In the genomic region with DNA sequence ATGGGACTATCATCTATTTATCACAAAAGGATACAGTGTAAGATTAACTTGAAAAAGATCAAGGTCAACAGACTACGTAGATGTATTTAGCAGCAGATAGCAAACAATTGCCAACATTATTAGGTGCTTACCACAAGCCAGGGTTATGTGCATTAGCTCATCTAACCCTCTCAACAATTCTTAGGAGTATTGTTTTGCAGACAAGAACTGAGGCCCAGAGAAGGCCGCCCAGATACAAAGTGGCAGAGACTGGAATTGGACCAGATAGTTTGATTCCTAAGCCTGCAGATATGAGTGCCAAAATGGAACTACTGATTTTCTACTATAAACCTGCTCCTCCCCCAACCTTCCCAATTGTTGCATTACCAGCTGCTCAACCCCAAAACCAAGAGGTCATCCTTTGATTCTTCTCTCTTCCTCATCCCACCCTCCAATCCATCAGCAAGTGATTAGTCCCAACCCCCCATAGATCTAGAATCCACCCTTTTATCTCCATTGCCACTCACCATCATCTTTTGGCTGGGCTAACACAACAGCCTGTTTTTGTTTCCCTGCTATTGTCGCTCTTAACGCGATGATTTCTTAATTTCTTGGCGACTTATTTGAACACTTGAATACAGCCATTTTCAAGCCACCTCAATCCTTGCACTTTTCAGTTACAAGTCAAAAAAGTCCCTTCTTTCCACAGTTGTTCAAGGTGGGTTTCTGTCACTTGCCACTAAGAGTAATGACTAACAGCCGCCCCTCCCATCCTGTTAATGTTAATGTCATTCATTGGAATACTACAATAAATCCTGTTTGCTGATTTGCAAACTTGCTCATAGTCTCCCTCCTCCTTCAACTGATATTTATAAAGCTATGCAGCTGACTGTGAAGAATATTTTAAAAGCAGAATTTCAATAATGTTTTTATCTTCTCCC, we compare ENCODE assay signal across 9 cellular contexts. TPM values are rescaled to one million over a fixed set of nuclear protein-coding genes. Genes with fewer than 3 reads are reported as not detected.
DNase-seq lines count a peak whose midpoint lies in the region; ATAC-seq and TF ChIP-seq lines count a peak whose summit lies in the region.
"Had no signal": no experiment of that assay in that cellular context is flagged by ENCODE, and none has a peak within 500 bp of the region (broad histone marks: within the 10 kb centered on the region; RNA-seq: fewer than 3 reads in every experiment).

No MANE protein-coding gene starts in this region.

- POLR2A ChIA-PET in activated naive CD8-positive, alpha-beta T cell treated with anti-CD3 and anti-CD28 coated beads, Interleukin-2, amount 10 ng/mL, durations not matched to agents 7 days and 5 days (lab: Charles Lee) = interaction anchor here (0.8 to 1.4 kb wide), 4 partner anchors 19 to 57 kb away, joined by 3 to 6 read pairs (median 4); no protein-coding TSS in a partner anchor

- H4K8ac ChIP-seq in mesendoderm (ENCODE audit: low read depth, low read length) = no peak overlapping the region

- H3K27me3 ChIP-seq in left ventricle myocardium inferior (ENCODE audit: low read depth) (no peaks in the 10 kb centered on the region), mesendoderm (ENCODE audit: insufficient read depth, low read length, poor library complexity) (no peaks in the 10 kb centered on the region), ovary (no peaks in the 10 kb centered on the region), tibial nerve (no peaks in the 10 kb centered on the region)

- H3K9me3 ChIP-seq in left ventricle myocardium inferior (replicated peaks) (peaks cover under 1% of the 10 kb centered on the region), ovary (no peaks in the 10 kb centered on the region), tibial nerve (no peaks in the 10 kb centered on the region)

- H3K4me1 Mint-ChIP-seq in activated naive CD8-positive, alpha-beta T cell treated with anti-CD3 and anti-CD28 coated beads, Interleukin-2, amount 10 ng/mL, durations not matched to agents 7 days and 5 days = peaks cover 65% of the 10 kb centered on the region

- peak overlapping the region; percentile 98 for H3K4me3 ChIP-seq in left ventricle myocardium inferior
- H3K4me3 ChIP-seq in mesendoderm (ENCODE audit: low read length) = no peak overlapping the region
- H3K4me3 ChIP-seq in ovary = no peak overlapping the region
- H3K4me3 ChIP-seq in tibial nerve = peak overlapping the region in 1 of 4 donors; percentile 85

- H3K36me3 ChIP-seq in left ventricle myocardium inferior (peaks cover 29% of the 10 kb centered on the region), mesendoderm (ENCODE audit: control insufficient read depth, insufficient read depth, low read length) (no peaks in the 10 kb centered on the region), ovary (no peaks in the 10 kb centered on the region), tibial nerve (peaks cover 0 to 23% (median 0%) of the 10 kb centered on the region in 3 donors)

- no peak overlapping the region for H2AK5ac ChIP-seq in mesendoderm (ENCODE audit: low read length)

- H3K4me2 ChIP-seq in mesendoderm (ENCODE audit: low read length) = peak overlapping the region; percentile 10

- H3K27ac Mint-ChIP-seq in activated naive CD8-positive, alpha-beta T cell treated with anti-CD3 and anti-CD28 coated beads, Interleukin-2, amount 10 ng/mL, durations not matched to agents 7 days and 5 days = peak overlapping the region; percentile 90

- peaks cover 4% of the 10 kb centered on the region for H3K79me1 ChIP-seq in mesendoderm (ENCODE audit: low read length)

- peak overlapping the region; percentile 14 for H3K9ac ChIP-seq in mesendoderm (ENCODE audit: low read length)

- TF ChIP-seq EP300 in ovary (IDR thresholded peaks at IDR 0.05) = no peak
- TF ChIP-seq EP300 in tibial nerve (IDR thresholded peaks at IDR 0.05) = no peak

- no peak overlapping the region for H2BK5ac ChIP-seq in mesendoderm (ENCODE audit: low read length)

- intact Hi-C loops in left ventricle myocardium inferior (cut with micrococcal nuclease) (no loop called here), left cardiac atrium (cut with DNase I) (loop anchor here in 1 of 2 donors (5.0 kb wide), 1 partner anchor 48 kb away; no protein-coding TSS in a partner anchor), ovary (cut with DNase I) (loop anchor here in 1 of 4 donors (10.0 kb wide), 1 partner anchor 105 kb away; a partner anchor contains a TSS)

- WGBS in mesendoderm (ENCODE audit: extremely low coverage, insufficient coverage, low lambda C conversion rate) = no CpG with 5 or more reads among the region's 7 CpGs
- 82 to 92% (median 86%) methylated on average over 7 of the region's 7 CpGs for WGBS in ovary, 3 donors
- WGBS in tibial nerve, 2 donors = 77% methylated on average over 7 of the region's 7 CpGs

- H3K79me2 ChIP-seq in mesendoderm (ENCODE audit: control insufficient read depth, insufficient read depth, low read length) = peaks cover 26% of the 10 kb centered on the region

- H3K4ac ChIP-seq in mesendoderm (ENCODE audit: low read depth, low read length) = no peak overlapping the region

- no peak overlapping the region for H3K23ac ChIP-seq in mesendoderm (ENCODE audit: low read length)

- no peak for DNase-seq in left ventricle myocardium inferior
- no peak for DNase-seq in left cardiac atrium
- DNase-seq in activated naive CD8-positive, alpha-beta T cell treated with anti-CD3 and anti-CD28 coated beads, Interleukin-2, amount 10 ng/mL, durations not matched to agents 7 days and 5 days = no peak
- no peak for DNase-seq in mesendoderm
- no peak for DNase-seq in ovary
- no peak for DNase-seq in tibial nerve (ENCODE audit: low spot score in 2 of 2)
- no peak for DNase-seq in SIG-M5 treated with dmso at 0.1 percent for 504 hours (lab: John Stamatoyannopoulos, UW; ENCODE audit: unreplicated experiment)
- DNase-seq: NCI-H774 had no signal

- ATAC-seq in left cardiac atrium = no peak
- ATAC-seq in activated naive CD8-positive, alpha-beta T cell treated with anti-CD3 and anti-CD28 coated beads, Interleukin-2, amount 10 ng/mL, durations not matched to agents 7 days and 5 days (ENCODE audit: low read depth) = no peak
- no peak for ATAC-seq in GM21825 (IDR thresholded peaks at IDR 0.05; ENCODE audit: unreplicated experiment)

- no peak overlapping the region for H3K18ac ChIP-seq in mesendoderm (ENCODE audit: low read length)

- H3K56ac ChIP-seq in mesendoderm (ENCODE audit: low read length) = no peak overlapping the region

- H3K4me1 ChIP-seq in left ventricle myocardium inferior = peaks cover 72% of the 10 kb centered on the region
- peaks cover 14% of the 10 kb centered on the region for H3K4me1 ChIP-seq in mesendoderm (ENCODE audit: control insufficient read depth, low read depth, low read length)
- H3K4me1 ChIP-seq in ovary (ENCODE audit: insufficient read depth) = peaks cover 8% of the 10 kb centered on the region
- peaks cover 0 to 56% (median 14%) of the 10 kb centered on the region in 4 donors for H3K4me1 ChIP-seq in tibial nerve

- H3K36me3 Mint-ChIP-seq in activated naive CD8-positive, alpha-beta T cell treated with anti-CD3 and anti-CD28 coated beads, Interleukin-2, amount 10 ng/mL, durations not matched to agents 7 days and 5 days = peaks cover 55% of the 10 kb centered on the region

- no peak overlapping the region for H2BK15ac ChIP-seq in mesendoderm (replicated peaks; ENCODE audit: low read depth)

- peak overlapping the region; percentile 90 for H3K27ac ChIP-seq in left ventricle myocardium inferior (replicated peaks)
- no peak overlapping the region for H3K27ac ChIP-seq in mesendoderm (ENCODE audit: low read depth, low read length)
- H3K27ac ChIP-seq in ovary = no peak overlapping the region
- peak overlapping the region in 2 of 4 donors; percentile 93 to 98 for H3K27ac ChIP-seq in tibial nerve

- H3K4me3 Mint-ChIP-seq in activated naive CD8-positive, alpha-beta T cell treated with anti-CD3 and anti-CD28 coated beads, Interleukin-2, amount 10 ng/mL, durations not matched to agents 7 days and 5 days = peak overlapping the region; percentile 98

- H3K9me3 Mint-ChIP-seq in activated naive CD8-positive, alpha-beta T cell treated with anti-CD3 and anti-CD28 coated beads, Interleukin-2, amount 10 ng/mL, durations not matched to agents 7 days and 5 days = peaks cover 1% of the 10 kb centered on the region

- TF ChIP-seq CTCF in left ventricle myocardium inferior (IDR thresholded peaks at IDR 0.05; ENCODE audit: borderline replicate concordance) (no peak), ovary (IDR thresholded peaks at IDR 0.05) (no peak), tibial nerve (IDR thresholded peaks at IDR 0.05) (no peak)

- no peak overlapping the region for H2BK120ac ChIP-seq in mesendoderm (ENCODE audit: low read depth, low read length)

- H4K5ac ChIP-seq in mesendoderm (ENCODE audit: low read length) = no peak overlapping the region

- TF ChIP-seq POLR2A in ovary (IDR thresholded peaks at IDR 0.05) (no peak), tibial nerve (IDR thresholded peaks at IDR 0.05) (no peak)

- H3K27me3 Mint-ChIP-seq in activated naive CD8-positive, alpha-beta T cell treated with anti-CD3 and anti-CD28 coated beads, Interleukin-2, amount 10 ng/mL, durations not matched to agents 7 days and 5 days = no peaks in the 10 kb centered on the region

RNA-seq across cellular contexts. Expression of a gene that starts 2.7 kb away (rescaled TPM):
- 70.2 TPM for total RNA-seq in left ventricle myocardium inferior
- total RNA-seq in left cardiac atrium = 10 to 100 TPM; 80.5 to 89.0 TPM
- total RNA-seq in activated naive CD8-positive, alpha-beta T cell treated with anti-CD3 and anti-CD28 coated beads, Interleukin-2, amount 10 ng/mL, durations not matched to agents 7 days and 5 days = 100 to 1,000 TPM; 490 to 493 TPM
- polyA plus RNA-seq in mesendoderm (2013, experiment 1 of 2) = 71.2 TPM
- polyA plus RNA-seq in mesendoderm (2013, experiment 2 of 2) = 71.7 TPM
- 100 to 1,000 TPM in 6 of 7 donors, 10 to 100 TPM in 1; 83.3 to 131 (median 124) TPM for total RNA-seq in ovary
- polyA plus RNA-seq in ovary = 100 to 1,000 TPM in 1 of 2 donors, 10 to 100 TPM in 1; 69.4 to 165 TPM
- 100 to 1,000 TPM; 145 to 196 (median 181) TPM for total RNA-seq in tibial nerve
